Comparison of ENCODE assay signal across 8 cellular contexts in the genomic region with DNA sequence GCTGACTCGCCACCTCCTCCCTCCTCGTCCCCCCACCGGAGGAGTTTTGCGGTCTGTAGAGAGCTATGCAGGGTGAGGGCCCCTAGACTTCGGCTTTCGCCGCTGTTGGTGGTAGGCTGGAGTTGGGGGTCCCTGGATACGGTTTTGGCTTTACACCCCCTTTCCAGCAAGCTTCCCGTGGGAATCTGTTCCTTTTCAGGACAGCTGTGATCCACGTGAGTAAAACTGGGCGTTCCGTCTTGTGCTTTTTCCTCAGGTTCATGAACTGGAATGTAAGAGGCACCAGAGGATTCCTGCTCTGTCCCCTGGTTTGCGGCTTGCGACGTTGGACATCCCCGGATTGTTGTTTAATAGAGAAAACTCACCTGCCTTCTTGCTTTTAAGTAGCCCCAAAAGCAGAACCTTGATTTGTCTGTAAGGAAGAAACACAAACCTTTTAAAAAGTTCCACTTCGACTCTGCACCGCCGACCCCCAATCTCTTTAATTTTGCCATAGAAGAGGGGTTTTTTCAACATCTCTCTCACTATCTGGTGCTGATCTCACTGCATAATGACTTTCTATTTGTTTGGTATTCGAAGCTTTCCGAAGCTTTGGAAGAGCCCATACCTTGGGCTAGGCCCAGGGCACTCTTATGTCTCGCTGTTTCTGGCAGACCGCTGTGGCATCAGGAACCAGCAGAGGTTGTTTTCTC. TPM values are rescaled to one million over a fixed set of nuclear protein-coding genes. Genes with fewer than 3 reads are reported as not detected.
DNase-seq lines count a peak whose midpoint lies in the region; ATAC-seq and TF ChIP-seq lines count a peak whose summit lies in the region.

No MANE protein-coding gene starts in this region.

- WGBS in trophoblast cell (ENCODE audit: extremely low coverage, insufficient coverage, insufficient read length) = no CpG with 5 or more reads among the region's 23 CpGs

- peak overlapping the region; percentile 55 for H3K18ac ChIP-seq in trophoblast cell (ENCODE audit: low read length)

- H2BK12ac ChIP-seq in trophoblast cell (ENCODE audit: low read length) = peak overlapping the region; percentile 42

- peaks cover 16% of the 10 kb centered on the region for H3K79me1 ChIP-seq in trophoblast cell (ENCODE audit: low read length)

- no peak overlapping the region for H3K23ac ChIP-seq in trophoblast cell (ENCODE audit: low read length)

- TF ChIP-seq CTCF in activated CD8-positive, alpha-beta T cell treated with anti-CD3 and anti-CD28 coated beads for 36 hours (IDR thresholded peaks at IDR 0.05) = no peak

- POLR2A ChIA-PET in activated CD8-positive, alpha-beta T cell treated with anti-CD3 and anti-CD28 coated beads for 36 hours (lab: Charles Lee) = interaction anchor here (0.5 to 7.2 kb wide), 10 partner anchors 10 to 427 kb away, joined by 3 to 56 read pairs (median 4); a partner anchor contains a TSS

- H3K9me3 Mint-ChIP-seq in activated T-cell treated with anti-CD3 and anti-CD28 coated beads, Interleukin-2, amount 50 U/mL, for 4 hours = no peaks in the 10 kb centered on the region
- H3K9me3 Mint-ChIP-seq in activated CD8-positive, alpha-beta T cell treated with anti-CD3 and anti-CD28 coated beads for 36 hours = no peaks in the 10 kb centered on the region

- peaks cover 15% of the 10 kb centered on the region for H3K36me3 Mint-ChIP-seq in activated T-cell treated with anti-CD3 and anti-CD28 coated beads, Interleukin-2, amount 50 U/mL, for 4 hours (ENCODE audit: insufficient read depth)
- H3K36me3 Mint-ChIP-seq in activated CD8-positive, alpha-beta T cell treated with anti-CD3 and anti-CD28 coated beads for 36 hours (ENCODE audit: low read depth) = peaks cover 36% of the 10 kb centered on the region

- H3K4me2 ChIP-seq in trophoblast cell (ENCODE audit: low read length) = peak overlapping the region; percentile 75

- no peak overlapping the region for H3K4ac ChIP-seq in trophoblast cell (ENCODE audit: low read depth, low read length)

- no peak overlapping the region for H2AK5ac ChIP-seq in trophoblast cell (ENCODE audit: low read length)

- H3K9ac ChIP-seq in HUES48 (ENCODE audit: low read depth, low read length) = peak overlapping the region; percentile 99
- peak overlapping the region; percentile 95 for H3K9ac ChIP-seq in trophoblast cell (ENCODE audit: low read length)

- H3K4me1 Mint-ChIP-seq in activated T-cell treated with anti-CD3 and anti-CD28 coated beads, Interleukin-2, amount 50 U/mL, for 4 hours (ENCODE audit: low read depth) = peaks cover 65% of the 10 kb centered on the region
- H3K4me1 Mint-ChIP-seq in activated CD8-positive, alpha-beta T cell treated with anti-CD3 and anti-CD28 coated beads for 36 hours (ENCODE audit: low read depth) = peaks cover 60% of the 10 kb centered on the region

- peak overlapping the region; percentile 90 for H4K8ac ChIP-seq in trophoblast cell (ENCODE audit: low read depth, low read length)

- no peak for DNase-seq in activated T-cell treated with anti-CD3 and anti-CD28 coated beads, Interleukin-2, amount 50 U/mL, for 4 hours
- no peak for DNase-seq in activated T-cell treated with anti-CD3 and anti-CD28 coated beads, Interleukin-2, amount 50 U/mL, for 48 hours
- no peak for DNase-seq in activated CD8-positive, alpha-beta T cell treated with anti-CD3 and anti-CD28 coated beads for 36 hours
- DNase-seq in Right ventricle myocardium superior (no peak), trophoblast cell (peak; percentile 81 to 84)

- H3K4me1 ChIP-seq in HUES48 (ENCODE audit: control insufficient read depth, insufficient read depth, low read length) (peaks cover 8% of the 10 kb centered on the region; the same call in 1 of the 2 replicates), trophoblast cell (ENCODE audit: control insufficient read depth in 1 of 2, insufficient read depth in 2 of 2, low read length in 2 of 2) (peaks cover 3 to 5% of the 10 kb centered on the region in 2 experiments)

- no peaks in the 10 kb centered on the region for H3K27me3 Mint-ChIP-seq in activated T-cell treated with anti-CD3 and anti-CD28 coated beads, Interleukin-2, amount 50 U/mL, for 4 hours (ENCODE audit: low read depth)
- H3K27me3 Mint-ChIP-seq in activated CD8-positive, alpha-beta T cell treated with anti-CD3 and anti-CD28 coated beads for 36 hours = no peaks in the 10 kb centered on the region

- intact Hi-C loops in activated CD8-positive, alpha-beta T cell treated with anti-CD3 and anti-CD28 coated beads for 36 hours (cut with micrococcal nuclease) = loop anchor here (2.0 to 5.0 kb wide), 3 partner anchors 140 to 294 kb away; a partner anchor contains a TSS
- intact Hi-C loops in Right ventricle myocardium superior (cut with DNase I) = loop anchor here (5.0 kb wide), 1 partner anchor 289 kb away; no protein-coding TSS in a partner anchor

- H3K27me3 ChIP-seq in HUES48 (ENCODE audit: control insufficient read depth, insufficient read depth, low read length) (no peaks in the 10 kb centered on the region), trophoblast cell (ENCODE audit: insufficient read depth, low read length) (no peaks in the 10 kb centered on the region)

- H3K79me2 ChIP-seq in trophoblast cell (ENCODE audit: control insufficient read depth, insufficient read depth, low read length, poor library complexity) = peaks cover 6% of the 10 kb centered on the region

- peak overlapping the region; percentile 94 for H3K4me3 Mint-ChIP-seq in activated T-cell treated with anti-CD3 and anti-CD28 coated beads, Interleukin-2, amount 50 U/mL, for 4 hours
- H3K4me3 Mint-ChIP-seq in activated CD8-positive, alpha-beta T cell treated with anti-CD3 and anti-CD28 coated beads for 36 hours = peak overlapping the region; percentile 84

- peak overlapping the region; percentile 92 for H2AFZ ChIP-seq in trophoblast cell (ENCODE audit: insufficient read depth, low read length, poor library complexity)

- H2BK120ac ChIP-seq in trophoblast cell (ENCODE audit: insufficient read depth, low read length, poor library complexity) = peak overlapping the region; percentile 29

- H4K91ac ChIP-seq in trophoblast cell (ENCODE audit: low read depth, low read length) = peak overlapping the region; percentile 91

- peaks cover 12% of the 10 kb centered on the region for H3K36me3 ChIP-seq in HUES48 (ENCODE audit: control insufficient read depth, insufficient read depth, low read length)
- H3K36me3 ChIP-seq in trophoblast cell (ENCODE audit: control insufficient read depth in 1 of 2, insufficient read depth in 2 of 2, low read length in 2 of 2) = peaks cover 2 to 4% of the 10 kb centered on the region in 2 experiments

- no peak for ATAC-seq in activated T-cell treated with anti-CD3 and anti-CD28 coated beads, Interleukin-2, amount 50 U/mL, for 4 hours
- ATAC-seq in activated CD8-positive, alpha-beta T cell treated with anti-CD3 and anti-CD28 coated beads for 36 hours = no peak
- peak; percentile 33 for ATAC-seq in Right ventricle myocardium superior (ENCODE audit: poor library complexity)
- no peak for ATAC-seq in HG03342 (IDR thresholded peaks at IDR 0.05; ENCODE audit: unreplicated experiment)
- ATAC-seq in GM18520 (IDR thresholded peaks at IDR 0.05; ENCODE audit: unreplicated experiment) = no peak

- peak overlapping the region; percentile 92 for H2BK5ac ChIP-seq in trophoblast cell (ENCODE audit: low read depth, low read length, poor library complexity)

- H4K12ac ChIP-seq in trophoblast cell (ENCODE audit: low read depth, low read length) = peak overlapping the region; percentile 83

- H3K27ac Mint-ChIP-seq in activated CD8-positive, alpha-beta T cell treated with anti-CD3 and anti-CD28 coated beads for 36 hours = peak overlapping the region; percentile 99

- H3K9me3 ChIP-seq in HUES48 (ENCODE audit: control insufficient read depth, insufficient read depth, low read length) (no peaks in the 10 kb centered on the region), trophoblast cell (ENCODE audit: insufficient read depth, low read depth, low read length) (no peaks in the 10 kb centered on the region)

- H3K4me3 ChIP-seq in HUES48 (ENCODE audit: low read depth, low read length) (peak overlapping the region; percentile 89), trophoblast cell (ENCODE audit: low read depth, low read length) (peak overlapping the region; percentile 96)

- H3K27ac ChIP-seq in HUES48 (ENCODE audit: low read depth, low read length) (peak overlapping the region; percentile 100), trophoblast cell (ENCODE audit: low read depth, low read length) (peak overlapping the region; percentile 93)

- CTCF ChIA-PET in activated CD8-positive, alpha-beta T cell treated with anti-CD3 and anti-CD28 coated beads for 36 hours (lab: Charles Lee) = interaction anchor here (0.6 to 2.5 kb wide), 8 partner anchors 17 to 299 kb away, joined by 3 to 8 read pairs (median 3); no protein-coding TSS in a partner anchor

- peak overlapping the region; percentile 80 for H3K14ac ChIP-seq in trophoblast cell (ENCODE audit: low read length)

RNA-seq across cellular contexts. Expression of a gene that starts 0.5 kb away (rescaled TPM):
- total RNA-seq in activated T-cell treated with anti-CD3 and anti-CD28 coated beads, Interleukin-2, amount 50 U/mL, for 4 hours = 10 to 100 TPM; 29.2 to 29.9 (median 29.5) TPM
- total RNA-seq in activated CD8-positive, alpha-beta T cell treated with anti-CD3 and anti-CD28 coated beads for 36 hours = 10 to 100 TPM; 30.6 to 34.4 TPM
- 17.7 TPM for total RNA-seq in Right ventricle myocardium superior
- 21.0 and 21.3 TPM in 2 replicates for polyA plus RNA-seq in trophoblast cell (2013)

RNA-seq across cellular contexts. Expression of a gene that starts 1.1 kb away (rescaled TPM):
- total RNA-seq in activated T-cell treated with anti-CD3 and anti-CD28 coated beads, Interleukin-2, amount 50 U/mL, for 4 hours = 10 to 100 TPM; 36.9 to 41.7 (median 41.6) TPM
- 10 to 100 TPM; 38.2 to 40.7 TPM for total RNA-seq in activated CD8-positive, alpha-beta T cell treated with anti-CD3 and anti-CD28 coated beads for 36 hours
- 25.1 TPM for total RNA-seq in Right ventricle myocardium superior
- 18.2 and 19.0 TPM in 2 replicates for polyA plus RNA-seq in trophoblast cell (2013)

Comparison
In these comparisons a context has a peak if more than half of its experiments do, and no peak if none do; other contexts are left out.
1. DNase-seq: peak in trophoblast cell (2 of 2); none in activated T-cell treated with anti-CD3 and anti-CD28 coated beads, Interleukin-2, amount 50 U/mL, for 4 hours (single experiment), activated T-cell treated with anti-CD3 and anti-CD28 coated beads, Interleukin-2, amount 50 U/mL, for 48 hours (0 of 2), activated CD8-positive, alpha-beta T cell treated with anti-CD3 and anti-CD28 coated beads for 36 hours (single experiment) and Right ventricle myocardium superior (single experiment).